In genomic region chr17:40323317-40323716, GRCh38 we compare ENCODE assay signal across 11 cellular contexts. TPM values are rescaled to one million over a fixed set of nuclear protein-coding genes. Genes with fewer than 3 reads are reported as not detected.
DNase-seq lines count a peak whose midpoint lies in the region; ATAC-seq and TF ChIP-seq lines count a peak whose summit lies in the region.
"Had no signal": no experiment of that assay in that cellular context is flagged by ENCODE, and none has a peak within 500 bp of the region (broad histone marks: within the 10 kb centered on the region; RNA-seq: fewer than 3 reads in every experiment).

No MANE protein-coding gene starts in this region.

- H3K27ac ChIP-seq in mesodermal cell (ENCODE audit: low read depth, low read length, severe bottlenecking) (peak overlapping the region; percentile 97), transverse colon (peak overlapping the region; percentile 91 to 96 (median 92))
- H3K27ac ChIP-seq: C4-2B had no signal

- ATAC-seq in activated T-cell treated with anti-CD3 and anti-CD28 coated beads, Interleukin-2, amount 50 U/mL, for 72 hours (replicated peaks in 1 of 2): no peak
- no peak for ATAC-seq in activated naive CD8-positive, alpha-beta T cell treated with anti-CD3 and anti-CD28 coated beads, Interleukin-2, amount 10 ng/mL, durations not matched to agents 7 days and 5 days (ENCODE audit: low read depth)

- H3K27me3 Mint-ChIP-seq in activated T-cell treated with anti-CD3 and anti-CD28 coated beads, Interleukin-2, amount 50 U/mL, for 72 hours (ENCODE audit: low read depth): no peaks in the 10 kb centered on the region
- no peaks in the 10 kb centered on the region for H3K27me3 Mint-ChIP-seq in activated naive CD8-positive, alpha-beta T cell treated with anti-CD3 and anti-CD28 coated beads, Interleukin-2, amount 10 ng/mL, durations not matched to agents 7 days and 5 days

- peak overlapping the region; percentile 97 for H3K27ac Mint-ChIP-seq in activated T-cell treated with anti-CD3 and anti-CD28 coated beads, Interleukin-2, amount 50 U/mL, for 72 hours
- peak overlapping the region; percentile 98 for H3K27ac Mint-ChIP-seq in activated naive CD8-positive, alpha-beta T cell treated with anti-CD3 and anti-CD28 coated beads, Interleukin-2, amount 10 ng/mL, durations not matched to agents 7 days and 5 days

- no peak overlapping the region for H3K4me3 ChIP-seq in mesodermal cell (ENCODE audit: extremely low read depth, insufficient read depth, low read length, poor library complexity, severe bottlenecking)
- peak overlapping the region in 2 of 4 donors; percentile 28 to 35 for H3K4me3 ChIP-seq in transverse colon

- peak overlapping the region; percentile 91 to 97 for H3K4me3 Mint-ChIP-seq in activated T-cell treated with anti-CD3 and anti-CD28 coated beads, Interleukin-2, amount 50 U/mL, for 72 hours
- peak overlapping the region; percentile 99 for H3K4me3 Mint-ChIP-seq in activated naive CD8-positive, alpha-beta T cell treated with anti-CD3 and anti-CD28 coated beads, Interleukin-2, amount 10 ng/mL, durations not matched to agents 7 days and 5 days

- in situ Hi-C loops in transverse colon (cut with MboI; ENCODE audit: low pct_ligation_motif_present in 1 of 4, low pct_unique_long_range_greater_than_20kb in 1 of 4, low sequenced_read_pairs in 3 of 4): no loop called here

- H3K9me3 ChIP-seq in mesodermal cell (ENCODE audit: control insufficient read depth, low read length): no peaks in the 10 kb centered on the region
- no peaks in the 10 kb centered on the region for H3K9me3 ChIP-seq in transverse colon

- intact Hi-C loops in transverse colon (cut with DNase I; ENCODE audit: low total_unique reads): no loop called here

- TF ChIP-seq POLR2A in transverse colon (IDR thresholded peaks at IDR 0.05): no peak

- H3K4me1 ChIP-seq in mesodermal cell (ENCODE audit: control insufficient read depth, insufficient read depth, low read length, poor library complexity, severe bottlenecking) (peaks cover 41% of the 10 kb centered on the region), transverse colon (peaks cover 83 to 99% (median 97%) of the 10 kb centered on the region in 4 donors)

- no peaks in the 10 kb centered on the region for H3K9me3 Mint-ChIP-seq in activated T-cell treated with anti-CD3 and anti-CD28 coated beads, Interleukin-2, amount 50 U/mL, for 72 hours
- no peaks in the 10 kb centered on the region for H3K9me3 Mint-ChIP-seq in activated naive CD8-positive, alpha-beta T cell treated with anti-CD3 and anti-CD28 coated beads, Interleukin-2, amount 10 ng/mL, durations not matched to agents 7 days and 5 days

- peaks cover 0 to 2% of the 10 kb centered on the region in 2 donors for H3K36me3 Mint-ChIP-seq in activated T-cell treated with anti-CD3 and anti-CD28 coated beads, Interleukin-2, amount 50 U/mL, for 72 hours (ENCODE audit: insufficient read depth in 2 of 2)
- H3K36me3 Mint-ChIP-seq in activated naive CD8-positive, alpha-beta T cell treated with anti-CD3 and anti-CD28 coated beads, Interleukin-2, amount 10 ng/mL, durations not matched to agents 7 days and 5 days: peaks cover 15% of the 10 kb centered on the region

- 80% methylated on average over 1 of the region's 3 CpGs; no CpG with 5 or more reads in 1 of the 2 experiments for WGBS in mesodermal cell (ENCODE audit: insufficient coverage in 2 of 2), 2 experiments
- WGBS in transverse colon (ENCODE audit: low coverage in 1 of 2), 2 donors: 68% methylated on average over 2 of the region's 3 CpGs; no CpG with 5 or more reads in 1 of the 2 donors

- TF ChIP-seq EP300 in transverse colon (IDR thresholded peaks at IDR 0.05; ENCODE audit: low read depth): no peak

- H3K27me3 ChIP-seq in transverse colon: no peaks in the 10 kb centered on the region

- POLR2A ChIA-PET in activated naive CD8-positive, alpha-beta T cell treated with anti-CD3 and anti-CD28 coated beads, Interleukin-2, amount 10 ng/mL, durations not matched to agents 7 days and 5 days (lab: Charles Lee): interaction anchor here (0.8 to 14.9 kb wide), 17 partner anchors 8 to 242 kb away, joined by 3 to 170 read pairs (median 6); partner anchors contain the start of genes CCR7, RARA, TOP2A and WIPF2

- no peak for TF ChIP-seq CTCF in transverse colon (IDR thresholded peaks at IDR 0.05)

- H3K36me3 ChIP-seq in mesodermal cell (ENCODE audit: control insufficient read depth, insufficient read depth, low read length): no peaks in the 10 kb centered on the region
- H3K36me3 ChIP-seq in transverse colon: no peaks in the 10 kb centered on the region

- no peak for DNase-seq in activated T-cell treated with anti-CD3 and anti-CD28 coated beads, Interleukin-2, amount 50 U/mL, for 72 hours
- no peak for DNase-seq in activated T-cell treated with anti-CD3 and anti-CD28 coated beads, Interleukin-2, amount 50 U/mL, for 1 hour
- no peak for DNase-seq in activated naive CD8-positive, alpha-beta T cell treated with anti-CD3 and anti-CD28 coated beads, Interleukin-2, amount 10 ng/mL, durations not matched to agents 7 days and 5 days
- DNase-seq in transverse colon: no peak
- no peak for DNase-seq in stimulated activated CD4-positive, alpha-beta T cell treated with anti-CD3 and anti-CD28 coated beads, Interleukin-4, amount 100 ng/mL, for 24 hours
- DNase-seq in activated effector memory CD4-positive, alpha-beta T cell treated with Interleukin-2 at 50 U/mL for 16 hours: no peak
- no peak for DNase-seq in stimulated activated CD4-positive, alpha-beta T cell treated with anti-CD3 and anti-CD28 coated beads, Interleukin-2, amount 100 ng/mL, for 48 hours

- H3K4me1 Mint-ChIP-seq in activated T-cell treated with anti-CD3 and anti-CD28 coated beads, Interleukin-2, amount 50 U/mL, for 72 hours (ENCODE audit: low read depth): peaks cover 96% of the 10 kb centered on the region
- peaks cover 70% of the 10 kb centered on the region for H3K4me1 Mint-ChIP-seq in activated naive CD8-positive, alpha-beta T cell treated with anti-CD3 and anti-CD28 coated beads, Interleukin-2, amount 10 ng/mL, durations not matched to agents 7 days and 5 days

RNA-seq across cellular contexts. Expression of gene RARA, which starts 14.3 kb away (rescaled TPM):
- 10 to 100 TPM; 33.4 to 45.2 TPM for total RNA-seq in activated T-cell treated with anti-CD3 and anti-CD28 coated beads, Interleukin-2, amount 50 U/mL, for 72 hours
- 10 to 100 TPM; 51.7 to 53.6 TPM for total RNA-seq in activated naive CD8-positive, alpha-beta T cell treated with anti-CD3 and anti-CD28 coated beads, Interleukin-2, amount 10 ng/mL, durations not matched to agents 7 days and 5 days
- polyA plus RNA-seq in mesodermal cell (2013, experiment 1 of 2): 40.2 TPM
- polyA plus RNA-seq in mesodermal cell (2013, experiment 2 of 2): 31.4 TPM
- total RNA-seq in transverse colon: 100 to 1,000 TPM in 1 of 4 donors, 10 to 100 TPM in 3; 23.5 to 110 (median 49.1) TPM

RNA-seq across cellular contexts. Expression of gene CDC6, which starts 35.6 kb away (rescaled TPM):
- 10 to 100 TPM; 86.2 to 92.6 TPM for total RNA-seq in activated T-cell treated with anti-CD3 and anti-CD28 coated beads, Interleukin-2, amount 50 U/mL, for 72 hours
- total RNA-seq in activated naive CD8-positive, alpha-beta T cell treated with anti-CD3 and anti-CD28 coated beads, Interleukin-2, amount 10 ng/mL, durations not matched to agents 7 days and 5 days: 10 to 100 TPM; 67.9 to 75.2 TPM
- 27.1 TPM for polyA plus RNA-seq in mesodermal cell (2013, experiment 1 of 2)
- 24.8 TPM for polyA plus RNA-seq in mesodermal cell (2013, experiment 2 of 2)
- total RNA-seq in transverse colon: 1 to 10 TPM in 3 of 4 donors, not detected in 1; 1.6 to 3.2 (median 2.4) TPM

RNA-seq across cellular contexts. Expression of gene GJD3, which starts 41.2 kb away (rescaled TPM):
- total RNA-seq in activated T-cell treated with anti-CD3 and anti-CD28 coated beads, Interleukin-2, amount 50 U/mL, for 72 hours: not detected
- under 1 TPM in 1 of 2 experiments, not detected in 1; 0.48 TPM for total RNA-seq in activated naive CD8-positive, alpha-beta T cell treated with anti-CD3 and anti-CD28 coated beads, Interleukin-2, amount 10 ng/mL, durations not matched to agents 7 days and 5 days
- polyA plus RNA-seq in mesodermal cell (2013, experiment 1 of 2): 0.37 TPM
- polyA plus RNA-seq in mesodermal cell (2013, experiment 2 of 2): not detected
- total RNA-seq in transverse colon: not detected
- total RNA-seq: H4, kidney epithelial cell had no signal

Comparison
In these comparisons a context has a peak if more than half of its experiments do, and no peak if none do; other contexts are left out.
1. RNA of gene CDC6, which starts 35.6 kb away (total RNA-seq): 86.2 to 92.6 TPM in activated T-cell treated with anti-CD3 and anti-CD28 coated beads, Interleukin-2, amount 50 U/mL, for 72 hours and 67.9 to 75.2 TPM in activated naive CD8-positive, alpha-beta T cell treated with anti-CD3 and anti-CD28 coated beads, Interleukin-2, amount 10 ng/mL, durations not matched to agents 7 days and 5 days; 1.6 to 3.2 TPM in transverse colon; every median in the first group is over 10 times any median in the second.